Comparison of ENCODE assay signal across 13 cellular contexts in the genomic region with DNA sequence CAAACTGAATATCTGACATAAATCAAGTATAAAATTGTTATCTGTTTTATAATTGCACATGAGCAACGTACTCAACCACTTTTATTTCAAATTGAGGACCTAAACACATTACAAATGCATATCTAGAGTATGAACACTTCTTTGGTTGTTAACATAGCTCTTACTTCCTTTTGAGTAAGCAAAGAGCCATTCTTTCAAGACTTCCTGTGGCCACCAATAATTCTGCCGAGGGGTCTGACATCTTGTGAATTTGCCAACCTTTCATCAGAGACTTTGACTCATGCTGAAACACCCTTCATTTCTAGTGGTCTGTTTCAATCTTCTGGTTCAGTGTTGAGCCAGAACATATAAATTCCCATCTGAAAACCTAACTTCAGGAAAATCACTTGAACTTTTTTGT. TPM values are rescaled to one million over a fixed set of nuclear protein-coding genes. Genes with fewer than 3 reads are reported as not detected.
DNase-seq lines count a peak whose midpoint lies in the region; ATAC-seq and TF ChIP-seq lines count a peak whose summit lies in the region.
"Had no signal": no experiment of that assay in that cellular context is flagged by ENCODE, and none has a peak within 500 bp of the region (broad histone marks: within the 10 kb centered on the region; RNA-seq: fewer than 3 reads in every experiment).

No MANE protein-coding gene starts in this region.

- peak; percentile 60 for ATAC-seq in GM21737 (IDR thresholded peaks at IDR 0.05; ENCODE audit: unreplicated experiment)
- ATAC-seq in foreskin keratinocyte: peak; percentile 72
- no peak for ATAC-seq in GM21723 (IDR thresholded peaks at IDR 0.05; ENCODE audit: unreplicated experiment)
- no peak for ATAC-seq in HG03025 (IDR thresholded peaks at IDR 0.05; ENCODE audit: low FRiP score, unreplicated experiment)
- ATAC-seq: stimulated activated effector memory CD8-positive, alpha-beta T cell treated with anti-CD3 and anti-CD28 coated beads, Interleukin-12 subunit alpha, Interleukin-12 subunit beta, amount 100 ng/mL, for 72 hours had no signal

- H3K27ac ChIP-seq in foreskin keratinocyte: no peak overlapping the region

- TF ChIP-seq CTCF in foreskin keratinocyte (conservative IDR thresholded peaks at IDR 0.05): no peak

- H3K4me1 ChIP-seq in foreskin keratinocyte: peaks cover 5% of the 10 kb centered on the region

- no peaks in the 10 kb centered on the region for H3K27me3 ChIP-seq in foreskin keratinocyte

- DNase-seq in DMS79 (lab: John Stamatoyannopoulos, UW) (peak; percentile 55), NCI-H226 (peak; percentile 77), foreskin keratinocyte (peak; percentile 60 to 87), HUDEP-2 (lab: John Stamatoyannopoulos, UW; ENCODE audit: unreplicated experiment in 76 of 76) (no peak)
- DNase-seq in activated CD8-positive, alpha-beta memory T cell treated with anti-CD3 and anti-CD28 coated beads for 24 hours: no peak
- DNase-seq: activated naive CD4-positive, alpha-beta T cell treated with anti-CD3 and anti-CD28 coated beads, Interleukin-2, amount 50 U/mL, for 16 hours; glutamatergic neuron; H7; NCI-H1436 had no signal

RNA-seq across cellular contexts. Expression of a gene that starts 59.4 kb away (rescaled TPM):
- total RNA-seq in foreskin keratinocyte: 8.1 and 9.5 TPM in 2 replicates
- polyA plus RNA-seq in foreskin keratinocyte: 1.7 and 1.8 TPM in 2 replicates

Comparison
In these comparisons a context has a peak if more than half of its experiments do, and no peak if none do; other contexts are left out.
1. DNase-seq: peak in DMS79 (single experiment), NCI-H226 (single experiment) and foreskin keratinocyte (2 of 2); none in activated CD8-positive, alpha-beta memory T cell treated with anti-CD3 and anti-CD28 coated beads for 24 hours (single experiment) and HUDEP-2 (0 of 76).
2. ATAC-seq: peak in GM21737 (single experiment) and foreskin keratinocyte (single experiment); none in GM21723 (single experiment) and HG03025 (single experiment).